ENCODE assay signal across 23 cellular contexts in the genomic region with DNA sequence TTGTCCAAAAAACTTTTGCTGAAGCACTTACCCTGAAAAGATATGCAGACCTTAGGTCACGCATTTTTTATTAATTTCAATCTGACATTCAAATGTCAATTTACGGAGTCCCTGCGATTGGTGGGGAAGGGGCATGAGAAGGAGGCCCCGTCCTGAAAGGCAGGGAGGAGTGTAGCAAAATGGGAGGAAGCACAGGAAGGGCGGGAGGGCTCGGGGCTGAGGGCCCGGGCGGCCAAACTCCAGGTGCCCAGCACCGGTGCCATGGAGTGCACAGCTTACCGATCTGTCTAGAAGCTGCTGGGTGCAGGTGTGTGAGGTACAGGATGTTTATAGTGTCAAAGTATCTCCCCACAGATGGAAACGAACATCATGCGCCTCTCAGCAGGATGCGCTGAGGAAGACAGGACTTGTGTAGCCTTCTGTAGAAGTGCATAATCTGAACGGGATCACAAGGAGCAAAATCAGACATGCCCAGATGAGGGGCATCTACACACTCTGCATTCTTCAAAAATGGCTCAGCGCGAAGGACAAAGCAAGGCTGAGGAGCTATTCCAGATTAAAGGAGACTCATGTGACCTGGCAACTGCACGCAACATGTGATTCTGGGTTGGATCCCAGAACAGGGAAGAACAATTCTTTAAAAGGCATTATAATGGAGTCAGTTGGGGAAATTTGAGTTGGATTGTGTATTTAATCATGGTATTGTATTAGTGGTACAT.
DNase-seq lines count a peak whose midpoint lies in the region; ATAC-seq and TF ChIP-seq lines count a peak whose summit lies in the region.
"Had no signal": no experiment of that assay in that cellular context is flagged by ENCODE, and none has a peak within 500 bp of the region (broad histone marks: within the 10 kb centered on the region; RNA-seq: fewer than 3 reads in every experiment).

No MANE protein-coding gene starts in this region.

- peaks cover 52% of the 10 kb centered on the region for H3K4me1 Mint-ChIP-seq in activated naive CD8-positive, alpha-beta T cell treated with anti-CD3 and anti-CD28 coated beads, Interleukin-2, amount 10 ng/mL, durations not matched to agents 7 days and 5 days
- peaks cover 68% of the 10 kb centered on the region for H3K4me1 Mint-ChIP-seq in activated naive CD8-positive, alpha-beta T cell treated with anti-CD3 and anti-CD28 coated beads, Interleukin-2, amount 50 U/mL, for 24 hours
- peaks cover 38% of the 10 kb centered on the region for H3K4me1 Mint-ChIP-seq in central memory CD8-positive, alpha-beta T cell
- peaks cover 44 to 51% of the 10 kb centered on the region in 2 donors for H3K4me1 Mint-ChIP-seq in natural killer cell
- peaks cover 58% of the 10 kb centered on the region for H3K4me1 Mint-ChIP-seq in activated naive CD4-positive, alpha-beta T cell treated with anti-CD3 and anti-CD28 coated beads, Interleukin-2, amount 10 ng/mL, durations not matched to agents 7 days and 5 days

- peak; percentile 31 for ATAC-seq in activated naive CD8-positive, alpha-beta T cell treated with anti-CD3 and anti-CD28 coated beads, Interleukin-2, amount 10 ng/mL, durations not matched to agents 7 days and 5 days (ENCODE audit: low read depth)
- no peak for ATAC-seq in activated naive CD8-positive, alpha-beta T cell treated with anti-CD3 and anti-CD28 coated beads, Interleukin-2, amount 50 U/mL, for 24 hours
- no peak for ATAC-seq in central memory CD8-positive, alpha-beta T cell (replicated peaks; ENCODE audit: extremely low read depth, poor library complexity, severe bottlenecking)
- no peak for ATAC-seq in natural killer cell

- no peak overlapping the region for H3K4me3 Mint-ChIP-seq in activated naive CD8-positive, alpha-beta T cell treated with anti-CD3 and anti-CD28 coated beads, Interleukin-2, amount 10 ng/mL, durations not matched to agents 7 days and 5 days
- no peak overlapping the region for H3K4me3 Mint-ChIP-seq in activated naive CD8-positive, alpha-beta T cell treated with anti-CD3 and anti-CD28 coated beads, Interleukin-2, amount 50 U/mL, for 24 hours
- no peak overlapping the region for H3K4me3 Mint-ChIP-seq in central memory CD8-positive, alpha-beta T cell
- peak overlapping the region; percentile 69 for H3K4me3 Mint-ChIP-seq in natural killer cell
- no peak overlapping the region for H3K4me3 Mint-ChIP-seq in activated naive CD4-positive, alpha-beta T cell treated with anti-CD3 and anti-CD28 coated beads, Interleukin-2, amount 10 ng/mL, durations not matched to agents 7 days and 5 days
- H3K4me3 Mint-ChIP-seq: neural crest cell; stimulated activated naive CD8-positive, alpha-beta T cell treated with anti-CD3 and anti-CD28 coated beads, Interleukin-15, Interleukin-2, amounts not matched to agents 100 ng/mL and 50 ng/mL, for 24 hours had no signal

- TF ChIP-seq CTCF in natural killer cell (IDR thresholded peaks at IDR 0.05): no peak

- H3K4me1 ChIP-seq in GM23248 (ENCODE audit: insufficient read depth): peaks cover 4% of the 10 kb centered on the region

- H3K27me3 Mint-ChIP-seq in activated naive CD8-positive, alpha-beta T cell treated with anti-CD3 and anti-CD28 coated beads, Interleukin-2, amount 10 ng/mL, durations not matched to agents 7 days and 5 days: peaks cover 2% of the 10 kb centered on the region
- no peaks in the 10 kb centered on the region for H3K27me3 Mint-ChIP-seq in activated naive CD8-positive, alpha-beta T cell treated with anti-CD3 and anti-CD28 coated beads, Interleukin-2, amount 50 U/mL, for 24 hours
- H3K27me3 Mint-ChIP-seq in central memory CD8-positive, alpha-beta T cell: no peaks in the 10 kb centered on the region
- no peaks in the 10 kb centered on the region for H3K27me3 Mint-ChIP-seq in natural killer cell (ENCODE audit: low read depth in 2 of 2)
- H3K27me3 Mint-ChIP-seq in activated naive CD4-positive, alpha-beta T cell treated with anti-CD3 and anti-CD28 coated beads, Interleukin-2, amount 10 ng/mL, durations not matched to agents 7 days and 5 days: peaks cover 28% of the 10 kb centered on the region

- no peaks in the 10 kb centered on the region for H3K36me3 ChIP-seq in GM23248 (ENCODE audit: low read depth)
- H3K36me3 ChIP-seq: adrenal gland, SJSA1, transverse colon had no signal

- CTCF ChIA-PET in activated naive CD4-positive, alpha-beta T cell treated with anti-CD3 and anti-CD28 coated beads, Interleukin-2, amount 10 ng/mL, durations not matched to agents 7 days and 5 days (lab: Charles Lee): no interaction called here

- POLR2A ChIA-PET in activated naive CD8-positive, alpha-beta T cell treated with anti-CD3 and anti-CD28 coated beads, Interleukin-2, amount 10 ng/mL, durations not matched to agents 7 days and 5 days (lab: Charles Lee): interaction anchor here (0.7 to 1.1 kb wide), 2 partner anchors 15 to 69 kb away, joined by 3 to 4 read pairs; no protein-coding TSS in a partner anchor

- no peak overlapping the region for H3K4me3 ChIP-seq in GM23248
- H3K4me3 ChIP-seq: adrenal gland, PC-9, SJSA1, skin epidermis, transverse colon had no signal

- no peaks in the 10 kb centered on the region for H4K20me1 ChIP-seq in GM23248 (ENCODE audit: insufficient read depth)

- no peak overlapping the region for H2AFZ ChIP-seq in GM23248
- H2AFZ ChIP-seq: PC-9 had no signal

- no peaks in the 10 kb centered on the region for H3K79me2 ChIP-seq in GM23248 (ENCODE audit: insufficient read depth)

- H3K36me3 Mint-ChIP-seq in activated naive CD8-positive, alpha-beta T cell treated with anti-CD3 and anti-CD28 coated beads, Interleukin-2, amount 10 ng/mL, durations not matched to agents 7 days and 5 days: peaks cover 6% of the 10 kb centered on the region
- H3K36me3 Mint-ChIP-seq in activated naive CD8-positive, alpha-beta T cell treated with anti-CD3 and anti-CD28 coated beads, Interleukin-2, amount 50 U/mL, for 24 hours (ENCODE audit: low read depth): no peaks in the 10 kb centered on the region
- peaks cover 1% of the 10 kb centered on the region for H3K36me3 Mint-ChIP-seq in central memory CD8-positive, alpha-beta T cell (ENCODE audit: insufficient read depth)
- H3K36me3 Mint-ChIP-seq in natural killer cell: no peaks in the 10 kb centered on the region
- peaks cover 3% of the 10 kb centered on the region for H3K36me3 Mint-ChIP-seq in activated naive CD4-positive, alpha-beta T cell treated with anti-CD3 and anti-CD28 coated beads, Interleukin-2, amount 10 ng/mL, durations not matched to agents 7 days and 5 days

- no peak overlapping the region for H3K27ac ChIP-seq in GM23248
- H3K27ac ChIP-seq: adrenal gland, PC-9, SJSA1, transverse colon had no signal

- DNase-seq in activated naive CD8-positive, alpha-beta T cell treated with anti-CD3 and anti-CD28 coated beads, Interleukin-2, amount 10 ng/mL, durations not matched to agents 7 days and 5 days: no peak
- DNase-seq in activated naive CD8-positive, alpha-beta T cell treated with anti-CD3 and anti-CD28 coated beads, Interleukin-2, amount 50 U/mL, for 24 hours: no peak
- DNase-seq in central memory CD8-positive, alpha-beta T cell (ENCODE audit: low spot score in 2 of 2): no peak
- DNase-seq in natural killer cell (no peak), GM23248 (no peak), 8988T (no peak), NCI-H1417 (lab: John Stamatoyannopoulos, UW) (no peak)
- DNase-seq in activated naive CD4-positive, alpha-beta T cell treated with anti-CD3 and anti-CD28 coated beads, Interleukin-2, amount 10 ng/mL, durations not matched to agents 7 days and 5 days: no peak
- DNase-seq: activated CD4-positive, alpha-beta T cell treated with anti-CD3 and anti-CD28 coated beads, Interleukin-2, amount 50 U/mL, for 4 hours; activated effector memory CD4-positive, alpha-beta T cell treated with anti-CD3 and anti-CD28 coated beads, Interleukin-2, amount 50 U/mL, for 16 hours; kidney glomerular epithelial cell; MM.1S; NCI-H1694; NCI-H2227 treated with DMSO at 0.1 percent for 48 hours; PC-9; stimulated activated CD4-positive, alpha-beta T cell treated with anti-CD3 and anti-CD28 coated beads, Interleukin-2, amount 100 ng/mL, for 24 hours; T-helper 2 cell; transverse colon had no signal

- in situ Hi-C loops in GM23248 (cut with MboI): no loop called here

- no peak overlapping the region for H3K27ac Mint-ChIP-seq in activated naive CD8-positive, alpha-beta T cell treated with anti-CD3 and anti-CD28 coated beads, Interleukin-2, amount 10 ng/mL, durations not matched to agents 7 days and 5 days
- no peak overlapping the region for H3K27ac Mint-ChIP-seq in activated naive CD8-positive, alpha-beta T cell treated with anti-CD3 and anti-CD28 coated beads, Interleukin-2, amount 50 U/mL, for 24 hours
- H3K27ac Mint-ChIP-seq in central memory CD8-positive, alpha-beta T cell (ENCODE audit: low read depth): peak overlapping the region; percentile 17
- H3K27ac Mint-ChIP-seq in natural killer cell: peak overlapping the region in 1 of 2 donors; percentile 70
- no peak overlapping the region for H3K27ac Mint-ChIP-seq in activated naive CD4-positive, alpha-beta T cell treated with anti-CD3 and anti-CD28 coated beads, Interleukin-2, amount 10 ng/mL, durations not matched to agents 7 days and 5 days
- H3K27ac Mint-ChIP-seq: stimulated activated naive CD8-positive, alpha-beta T cell treated with anti-CD3 and anti-CD28 coated beads, Interleukin-15, Interleukin-2, amounts not matched to agents 100 ng/mL and 50 ng/mL, for 24 hours had no signal

- no peaks in the 10 kb centered on the region for H3K9me3 ChIP-seq in GM23248 (ENCODE audit: low read depth)
- H3K9me3 ChIP-seq: adrenal gland, SJSA1, transverse colon had no signal

- 82 to 88% methylated on average over 17 of the region's 17 CpGs for WGBS in GM23248 (ENCODE audit: low coverage in 1 of 2, low lambda C conversion rate in 2 of 2, missing lambda C conversion rate in 2 of 2), 2 experiments

- no peaks in the 10 kb centered on the region for H3K9me2 ChIP-seq in GM23248 (ENCODE audit: insufficient read depth)

- H3K9ac ChIP-seq in GM23248: no peak overlapping the region

- no peak overlapping the region for H3K4me2 ChIP-seq in GM23248 (ENCODE audit: unreplicated experiment)
- H3K4me2 ChIP-seq: PC-9 had no signal

- no peaks in the 10 kb centered on the region for H3K9me3 Mint-ChIP-seq in activated naive CD8-positive, alpha-beta T cell treated with anti-CD3 and anti-CD28 coated beads, Interleukin-2, amount 10 ng/mL, durations not matched to agents 7 days and 5 days
- no peaks in the 10 kb centered on the region for H3K9me3 Mint-ChIP-seq in activated naive CD8-positive, alpha-beta T cell treated with anti-CD3 and anti-CD28 coated beads, Interleukin-2, amount 50 U/mL, for 24 hours
- H3K9me3 Mint-ChIP-seq in central memory CD8-positive, alpha-beta T cell: no peaks in the 10 kb centered on the region
- H3K9me3 Mint-ChIP-seq in natural killer cell: no peaks in the 10 kb centered on the region
- no peaks in the 10 kb centered on the region for H3K9me3 Mint-ChIP-seq in activated naive CD4-positive, alpha-beta T cell treated with anti-CD3 and anti-CD28 coated beads, Interleukin-2, amount 10 ng/mL, durations not matched to agents 7 days and 5 days
- H3K9me3 Mint-ChIP-seq: neural crest cell; stimulated activated naive CD8-positive, alpha-beta T cell treated with anti-CD3 and anti-CD28 coated beads, Interleukin-15, Interleukin-2, amounts not matched to agents 100 ng/mL and 50 ng/mL, for 24 hours had no signal

- intact Hi-C loops in natural killer cell (cut with micrococcal nuclease): loop anchor here (5.0 kb wide), 1 partner anchor 68 kb away; the partner anchor contains the start of gene LYST

- H3K27me3 ChIP-seq in GM23248 (replicated peaks; ENCODE audit: insufficient read depth): no peaks in the 10 kb centered on the region
- H3K27me3 ChIP-seq: adrenal gland, SJSA1, transverse colon had no signal

- H3F3A ChIP-seq in GM23248 (ENCODE audit: insufficient read depth): no peaks in the 10 kb centered on the region
